Comparison of ENCODE assay signal across 1 cellular context in the genomic region with DNA sequence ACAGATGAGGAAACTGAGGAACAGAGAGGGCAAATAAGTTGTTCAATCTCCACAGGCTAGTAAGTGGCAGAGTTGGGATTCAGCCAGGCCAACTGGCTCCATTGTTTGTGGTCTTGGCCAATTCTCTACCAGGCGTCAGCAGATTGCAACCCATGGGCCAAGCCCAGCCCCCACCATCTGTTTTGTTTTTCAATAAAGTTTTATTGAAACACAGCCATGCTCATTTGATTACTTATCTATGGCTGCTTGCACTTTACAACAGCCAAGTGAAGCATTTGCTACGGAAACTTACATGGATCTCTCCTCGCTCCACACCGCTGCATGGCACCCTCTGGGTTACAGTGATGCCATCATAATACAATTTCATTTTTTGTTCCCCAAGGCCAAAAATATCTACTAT.
TF ChIP-seq lines count a peak whose summit lies in the region.

No MANE protein-coding gene starts in this region.

TF ChIP-seq in GM12878, 131 proteins besides CTCF, POLR2A, EP300 and RAD21 (continued from another document):
- TF ChIP-seq, protein P1, sequence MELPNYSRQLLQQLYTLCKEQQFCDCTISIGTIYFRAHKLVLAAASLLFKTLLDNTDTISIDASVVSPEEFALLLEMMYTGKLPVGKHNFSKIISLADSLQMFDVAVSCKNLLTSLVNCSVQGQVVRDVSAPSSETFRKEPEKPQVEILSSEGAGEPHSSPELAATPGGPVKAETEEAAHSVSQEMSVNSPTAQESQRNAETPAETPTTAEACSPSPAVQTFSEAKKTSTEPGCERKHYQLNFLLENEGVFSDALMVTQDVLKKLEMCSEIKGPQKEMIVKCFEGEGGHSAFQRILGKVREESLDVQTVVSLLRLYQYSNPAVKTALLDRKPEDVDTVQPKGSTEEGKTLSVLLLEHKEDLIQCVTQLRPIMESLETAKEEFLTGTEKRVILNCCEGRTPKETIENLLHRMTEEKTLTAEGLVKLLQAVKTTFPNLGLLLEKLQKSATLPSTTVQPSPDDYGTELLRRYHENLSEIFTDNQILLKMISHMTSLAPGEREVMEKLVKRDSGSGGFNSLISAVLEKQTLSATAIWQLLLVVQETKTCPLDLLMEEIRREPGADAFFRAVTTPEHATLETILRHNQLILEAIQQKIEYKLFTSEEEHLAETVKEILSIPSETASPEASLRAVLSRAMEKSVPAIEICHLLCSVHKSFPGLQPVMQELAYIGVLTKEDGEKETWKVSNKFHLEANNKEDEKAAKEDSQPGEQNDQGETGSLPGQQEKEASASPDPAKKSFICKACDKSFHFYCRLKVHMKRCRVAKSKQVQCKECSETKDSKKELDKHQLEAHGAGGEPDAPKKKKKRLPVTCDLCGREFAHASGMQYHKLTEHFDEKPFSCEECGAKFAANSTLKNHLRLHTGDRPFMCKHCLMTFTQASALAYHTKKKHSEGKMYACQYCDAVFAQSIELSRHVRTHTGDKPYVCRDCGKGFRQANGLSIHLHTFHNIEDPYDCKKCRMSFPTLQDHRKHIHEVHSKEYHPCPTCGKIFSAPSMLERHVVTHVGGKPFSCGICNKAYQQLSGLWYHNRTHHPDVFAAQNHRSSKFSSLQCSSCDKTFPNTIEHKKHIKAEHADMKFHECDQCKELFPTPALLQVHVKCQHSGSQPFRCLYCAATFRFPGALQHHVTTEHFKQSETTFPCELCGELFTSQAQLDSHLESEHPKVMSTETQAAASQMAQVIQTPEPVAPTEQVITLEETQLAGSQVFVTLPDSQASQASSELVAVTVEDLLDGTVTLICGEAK (IDR thresholded peaks at IDR 0.05; ENCODE audit: borderline replicate concordance): peak; percentile 59
